Comparison of ENCODE assay signal across 1 cellular context in genomic region chr13:60716296-60716695, GRCh38.
TF ChIP-seq lines count a peak whose summit lies in the region.

No MANE protein-coding gene starts in this region.

TF ChIP-seq in HepG2, 621 proteins besides CTCF, POLR2A, EP300 and RAD21:
- no peak for TF ChIP-seq THAP9 (CRISPR knock-in tag; IDR thresholded peaks at IDR 0.05; ENCODE audit: borderline replicate concordance)
- 0 out of 2 replicates have a peak, but pooled peaks have one; percentile 42 for TF ChIP-seq CEBPG (CRISPR knock-in tag; IDR thresholded peaks at IDR 0.05)
- no peak for TF ChIP-seq NR2F6 (IDR thresholded peaks at IDR 0.05)
- no peak for TF ChIP-seq NR2F6 (CRISPR knock-in tag; IDR thresholded peaks at IDR 0.05)
- TF ChIP-seq ETV6 (CRISPR knock-in tag; conservative IDR thresholded peaks at IDR 0.05), result no peak
- peak; percentile 92 for TF ChIP-seq CEBPB (IDR thresholded peaks at IDR 0.05; ENCODE audit: borderline replicate concordance, low read depth, low read length)
